1 cellular context compared by ENCODE assay signal in genomic region chr14:24863933-24864708, GRCh38.
TF ChIP-seq lines count a peak whose summit lies in the region.

No MANE protein-coding gene starts in this region.

TF ChIP-seq in GM23338, 12 proteins besides CTCF, POLR2A, EP300 and RAD21 (continued from another document):
- TF ChIP-seq, protein P1, sequence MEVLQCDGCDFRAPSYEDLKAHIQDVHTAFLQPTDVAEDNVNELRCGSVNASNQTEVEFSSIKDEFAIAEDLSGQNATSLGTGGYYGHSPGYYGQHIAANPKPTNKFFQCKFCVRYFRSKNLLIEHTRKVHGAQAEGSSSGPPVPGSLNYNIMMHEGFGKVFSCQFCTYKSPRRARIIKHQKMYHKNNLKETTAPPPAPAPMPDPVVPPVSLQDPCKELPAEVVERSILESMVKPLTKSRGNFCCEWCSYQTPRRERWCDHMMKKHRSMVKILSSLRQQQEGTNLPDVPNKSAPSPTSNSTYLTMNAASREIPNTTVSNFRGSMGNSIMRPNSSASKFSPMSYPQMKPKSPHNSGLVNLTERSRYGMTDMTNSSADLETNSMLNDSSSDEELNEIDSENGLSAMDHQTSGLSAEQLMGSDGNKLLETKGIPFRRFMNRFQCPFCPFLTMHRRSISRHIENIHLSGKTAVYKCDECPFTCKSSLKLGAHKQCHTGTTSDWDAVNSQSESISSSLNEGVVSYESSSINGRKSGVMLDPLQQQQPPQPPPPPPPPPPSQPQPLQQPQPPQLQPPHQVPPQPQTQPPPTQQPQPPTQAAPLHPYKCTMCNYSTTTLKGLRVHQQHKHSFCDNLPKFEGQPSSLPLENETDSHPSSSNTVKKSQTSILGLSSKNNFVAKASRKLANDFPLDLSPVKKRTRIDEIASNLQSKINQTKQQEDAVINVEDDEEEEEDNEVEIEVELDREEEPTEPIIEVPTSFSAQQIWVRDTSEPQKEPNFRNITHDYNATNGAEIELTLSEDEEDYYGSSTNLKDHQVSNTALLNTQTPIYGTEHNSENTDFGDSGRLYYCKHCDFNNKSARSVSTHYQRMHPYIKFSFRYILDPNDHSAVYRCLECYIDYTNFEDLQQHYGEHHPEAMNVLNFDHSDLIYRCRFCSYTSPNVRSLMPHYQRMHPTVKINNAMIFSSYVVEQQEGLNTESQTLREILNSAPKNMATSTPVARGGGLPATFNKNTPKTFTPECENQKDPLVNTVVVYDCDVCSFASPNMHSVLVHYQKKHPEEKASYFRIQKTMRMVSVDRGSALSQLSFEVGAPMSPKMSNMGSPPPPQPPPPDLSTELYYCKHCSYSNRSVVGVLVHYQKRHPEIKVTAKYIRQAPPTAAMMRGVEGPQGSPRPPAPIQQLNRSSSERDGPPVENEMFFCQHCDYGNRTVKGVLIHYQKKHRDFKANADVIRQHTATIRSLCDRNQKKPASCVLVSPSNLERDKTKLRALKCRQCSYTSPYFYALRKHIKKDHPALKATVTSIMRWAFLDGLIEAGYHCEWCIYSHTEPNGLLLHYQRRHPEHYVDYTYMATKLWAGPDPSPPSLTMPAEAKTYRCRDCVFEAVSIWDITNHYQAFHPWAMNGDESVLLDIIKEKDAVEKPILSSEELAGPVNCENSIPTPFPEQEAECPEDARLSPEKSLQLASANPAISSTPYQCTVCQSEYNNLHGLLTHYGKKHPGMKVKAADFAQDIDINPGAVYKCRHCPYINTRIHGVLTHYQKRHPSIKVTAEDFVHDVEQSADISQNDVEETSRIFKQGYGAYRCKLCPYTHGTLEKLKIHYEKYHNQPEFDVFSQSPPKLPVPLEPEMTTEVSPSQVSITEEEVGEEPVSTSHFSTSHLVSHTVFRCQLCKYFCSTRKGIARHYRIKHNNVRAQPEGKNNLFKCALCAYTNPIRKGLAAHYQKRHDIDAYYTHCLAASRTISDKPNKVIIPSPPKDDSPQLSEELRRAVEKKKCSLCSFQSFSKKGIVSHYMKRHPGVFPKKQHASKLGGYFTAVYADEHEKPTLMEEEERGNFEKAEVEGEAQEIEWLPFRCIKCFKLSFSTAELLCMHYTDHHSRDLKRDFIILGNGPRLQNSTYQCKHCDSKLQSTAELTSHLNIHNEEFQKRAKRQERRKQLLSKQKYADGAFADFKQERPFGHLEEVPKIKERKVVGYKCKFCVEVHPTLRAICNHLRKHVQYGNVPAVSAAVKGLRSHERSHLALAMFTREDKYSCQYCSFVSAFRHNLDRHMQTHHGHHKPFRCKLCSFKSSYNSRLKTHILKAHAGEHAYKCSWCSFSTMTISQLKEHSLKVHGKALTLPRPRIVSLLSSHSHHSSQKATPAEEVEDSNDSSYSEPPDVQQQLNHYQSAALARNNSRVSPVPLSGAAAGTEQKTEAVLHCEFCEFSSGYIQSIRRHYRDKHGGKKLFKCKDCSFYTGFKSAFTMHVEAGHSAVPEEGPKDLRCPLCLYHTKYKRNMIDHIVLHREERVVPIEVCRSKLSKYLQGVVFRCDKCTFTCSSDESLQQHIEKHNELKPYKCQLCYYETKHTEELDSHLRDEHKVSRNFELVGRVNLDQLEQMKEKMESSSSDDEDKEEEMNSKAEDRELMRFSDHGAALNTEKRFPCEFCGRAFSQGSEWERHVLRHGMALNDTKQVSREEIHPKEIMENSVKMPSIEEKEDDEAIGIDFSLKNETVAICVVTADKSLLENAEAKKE (CRISPR knock-in tag; IDR thresholded peaks at IDR 0.05): no peak
- TF ChIP-seq ZNF114 (CRISPR knock-in tag; IDR thresholded peaks at IDR 0.05): no peak
- TF ChIP-seq JUNB (IDR thresholded peaks at IDR 0.05; ENCODE audit: unreplicated experiment): no peak
- no peak for TF ChIP-seq POLR2AphosphoS5 (IDR thresholded peaks at IDR 0.05; ENCODE audit: low read depth)
- TF ChIP-seq EZH2phosphoT487 (IDR thresholded peaks at IDR 0.05; ENCODE audit: unreplicated experiment): no peak
- TF ChIP-seq, protein P2, sequence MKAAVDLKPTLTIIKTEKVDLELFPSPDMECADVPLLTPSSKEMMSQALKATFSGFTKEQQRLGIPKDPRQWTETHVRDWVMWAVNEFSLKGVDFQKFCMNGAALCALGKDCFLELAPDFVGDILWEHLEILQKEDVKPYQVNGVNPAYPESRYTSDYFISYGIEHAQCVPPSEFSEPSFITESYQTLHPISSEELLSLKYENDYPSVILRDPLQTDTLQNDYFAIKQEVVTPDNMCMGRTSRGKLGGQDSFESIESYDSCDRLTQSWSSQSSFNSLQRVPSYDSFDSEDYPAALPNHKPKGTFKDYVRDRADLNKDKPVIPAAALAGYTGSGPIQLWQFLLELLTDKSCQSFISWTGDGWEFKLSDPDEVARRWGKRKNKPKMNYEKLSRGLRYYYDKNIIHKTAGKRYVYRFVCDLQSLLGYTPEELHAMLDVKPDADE (IDR thresholded peaks at IDR 0.05): no peak
